14 cellular contexts compared by ENCODE assay signal in the genomic region with DNA sequence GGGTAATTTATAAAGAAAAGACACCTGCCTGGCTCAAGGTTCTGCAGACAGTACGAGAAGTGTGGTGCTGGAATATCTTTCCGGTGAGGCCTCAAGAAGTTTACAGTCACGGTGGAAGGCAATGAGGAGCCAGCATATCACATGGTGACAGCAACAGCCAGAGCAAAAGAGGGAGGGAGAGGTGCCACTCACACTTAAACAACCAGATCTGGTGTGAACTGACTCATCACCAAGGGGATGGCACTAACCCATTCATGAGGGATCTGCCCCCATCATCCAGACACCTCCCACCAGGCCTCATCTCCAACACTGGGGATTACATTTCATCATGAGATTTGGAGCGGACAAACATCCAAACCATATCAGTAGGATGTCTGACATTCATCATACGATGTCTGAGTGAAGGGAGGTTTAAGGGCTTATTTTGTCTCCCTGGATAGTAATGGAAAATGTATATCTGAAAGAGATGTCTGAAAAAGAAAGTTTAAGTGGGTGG.
"Had no signal": no experiment of that assay in that cellular context is flagged by ENCODE, and none has a peak within 500 bp of the region (broad histone marks: within the 10 kb centered on the region; RNA-seq: fewer than 3 reads in every experiment).

No MANE protein-coding gene starts in this region.

- H3K9me3 Mint-ChIP-seq: activated B cell treated with CpG ODN at 0.5 μM for 24 hours, naive B cell had no signal

- H3K4me3 Mint-ChIP-seq: activated B cell treated with CpG ODN at 0.5 μM for 24 hours had no signal

- H3K4me1 Mint-ChIP-seq: activated B cell treated with CpG ODN at 0.5 μM for 24 hours, naive B cell had no signal

- DNase-seq: activated B cell treated with CpG ODN at 0.5 μM for 24 hours; activated CD4-positive, alpha-beta T cell treated with anti-CD3 and anti-CD28 coated beads, Interleukin-2, amount 50 U/mL, for 4 hours; activated CD8-positive, alpha-beta memory T cell treated with anti-CD3 and anti-CD28 coated beads, Interleukin-2, amount 50 U/mL, for 4 hours; cerebellar nuclear complex; effector CD8-positive, alpha-beta T cell; foreskin fibroblast; hypothalamus; left ventricle myocardium inferior; naive B cell; posterior cingulate gyrus; retina; SW 1271; thyroid gland; uterus had no signal

- H3K27ac Mint-ChIP-seq: activated B cell treated with CpG ODN at 0.5 μM for 24 hours had no signal

- H3K27me3 Mint-ChIP-seq: activated B cell treated with CpG ODN at 0.5 μM for 24 hours, naive B cell had no signal
